1 cellular context compared by ENCODE assay signal in the genomic region with DNA sequence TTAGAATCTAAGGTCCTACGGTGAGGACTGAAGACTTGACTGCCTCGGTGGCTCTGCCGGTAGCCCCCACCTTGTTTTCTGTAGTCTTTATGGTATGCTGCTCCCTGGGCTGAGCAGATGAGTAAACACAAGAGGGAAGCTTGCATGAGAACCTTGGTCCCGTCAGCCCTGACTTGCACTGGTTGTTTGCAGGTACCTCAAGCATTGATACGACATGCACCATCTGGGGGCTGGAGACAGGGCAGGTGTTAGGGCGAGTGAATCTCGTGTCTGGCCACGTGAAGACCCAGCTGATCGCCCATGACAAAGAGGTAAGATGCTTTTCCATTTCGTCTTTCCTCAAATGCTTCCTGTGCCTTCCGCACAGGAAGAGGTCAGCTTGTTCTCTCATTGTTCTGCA.
TF ChIP-seq lines count a peak whose summit lies in the region.

No MANE protein-coding gene starts in this region.

TF ChIP-seq in HepG2, 621 proteins besides CTCF, POLR2A, EP300 and RAD21 (continued from another document and continues in another):
- peak; percentile 70; the same call in 1 of the 2 replicates for TF ChIP-seq ZBTB4 (CRISPR knock-in tag; IDR thresholded peaks at IDR 0.05; ENCODE audit: borderline replicate concordance)
- no peak for TF ChIP-seq ZNF841 (CRISPR knock-in tag; IDR thresholded peaks at IDR 0.05; ENCODE audit: borderline replicate concordance)
- TF ChIP-seq, protein P1, sequence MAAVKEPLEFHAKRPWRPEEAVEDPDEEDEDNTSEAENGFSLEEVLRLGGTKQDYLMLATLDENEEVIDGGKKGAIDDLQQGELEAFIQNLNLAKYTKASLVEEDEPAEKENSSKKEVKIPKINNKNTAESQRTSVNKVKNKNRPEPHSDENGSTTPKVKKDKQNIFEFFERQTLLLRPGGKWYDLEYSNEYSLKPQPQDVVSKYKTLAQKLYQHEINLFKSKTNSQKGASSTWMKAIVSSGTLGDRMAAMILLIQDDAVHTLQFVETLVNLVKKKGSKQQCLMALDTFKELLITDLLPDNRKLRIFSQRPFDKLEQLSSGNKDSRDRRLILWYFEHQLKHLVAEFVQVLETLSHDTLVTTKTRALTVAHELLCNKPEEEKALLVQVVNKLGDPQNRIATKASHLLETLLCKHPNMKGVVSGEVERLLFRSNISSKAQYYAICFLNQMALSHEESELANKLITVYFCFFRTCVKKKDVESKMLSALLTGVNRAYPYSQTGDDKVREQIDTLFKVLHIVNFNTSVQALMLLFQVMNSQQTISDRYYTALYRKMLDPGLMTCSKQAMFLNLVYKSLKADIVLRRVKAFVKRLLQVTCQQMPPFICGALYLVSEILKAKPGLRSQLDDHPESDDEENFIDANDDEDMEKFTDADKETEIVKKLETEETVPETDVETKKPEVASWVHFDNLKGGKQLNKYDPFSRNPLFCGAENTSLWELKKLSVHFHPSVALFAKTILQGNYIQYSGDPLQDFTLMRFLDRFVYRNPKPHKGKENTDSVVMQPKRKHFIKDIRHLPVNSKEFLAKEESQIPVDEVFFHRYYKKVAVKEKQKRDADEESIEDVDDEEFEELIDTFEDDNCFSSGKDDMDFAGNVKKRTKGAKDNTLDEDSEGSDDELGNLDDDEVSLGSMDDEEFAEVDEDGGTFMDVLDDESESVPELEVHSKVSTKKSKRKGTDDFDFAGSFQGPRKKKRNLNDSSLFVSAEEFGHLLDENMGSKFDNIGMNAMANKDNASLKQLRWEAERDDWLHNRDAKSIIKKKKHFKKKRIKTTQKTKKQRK (IDR thresholded peaks at IDR 0.05; ENCODE audit: low read length), result no peak
- no peak for TF ChIP-seq DNMT3B (CRISPR knock-in tag; conservative IDR thresholded peaks at IDR 0.05)
- no peak for TF ChIP-seq JUNB (CRISPR knock-in tag; IDR thresholded peaks at IDR 0.05; ENCODE audit: borderline replicate concordance)
- TF ChIP-seq SYNCRIP (IDR thresholded peaks at IDR 0.05; ENCODE audit: insufficient read depth, low read depth, low read length), result no peak
- TF ChIP-seq, protein P2, sequence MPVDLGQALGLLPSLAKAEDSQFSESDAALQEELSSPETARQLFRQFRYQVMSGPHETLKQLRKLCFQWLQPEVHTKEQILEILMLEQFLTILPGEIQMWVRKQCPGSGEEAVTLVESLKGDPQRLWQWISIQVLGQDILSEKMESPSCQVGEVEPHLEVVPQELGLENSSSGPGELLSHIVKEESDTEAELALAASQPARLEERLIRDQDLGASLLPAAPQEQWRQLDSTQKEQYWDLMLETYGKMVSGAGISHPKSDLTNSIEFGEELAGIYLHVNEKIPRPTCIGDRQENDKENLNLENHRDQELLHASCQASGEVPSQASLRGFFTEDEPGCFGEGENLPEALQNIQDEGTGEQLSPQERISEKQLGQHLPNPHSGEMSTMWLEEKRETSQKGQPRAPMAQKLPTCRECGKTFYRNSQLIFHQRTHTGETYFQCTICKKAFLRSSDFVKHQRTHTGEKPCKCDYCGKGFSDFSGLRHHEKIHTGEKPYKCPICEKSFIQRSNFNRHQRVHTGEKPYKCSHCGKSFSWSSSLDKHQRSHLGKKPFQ (CRISPR knock-in tag; IDR thresholded peaks at IDR 0.05; ENCODE audit: insufficient replicate concordance), result no peak
- TF ChIP-seq KAT8 (CRISPR knock-in tag; IDR thresholded peaks at IDR 0.05), result peak; percentile 29; the same call in 1 of the 2 replicates
- TF ChIP-seq HIVEP1 (CRISPR knock-in tag; IDR thresholded peaks at IDR 0.05), result no peak
- TF ChIP-seq ZNF598 (CRISPR knock-in tag; IDR thresholded peaks at IDR 0.05; ENCODE audit: borderline replicate concordance), result no peak; the same call in 1 of the 2 replicates
- no peak for TF ChIP-seq U2AF2 (IDR thresholded peaks at IDR 0.05; ENCODE audit: low read depth, low read length)
- TF ChIP-seq, protein P3, sequence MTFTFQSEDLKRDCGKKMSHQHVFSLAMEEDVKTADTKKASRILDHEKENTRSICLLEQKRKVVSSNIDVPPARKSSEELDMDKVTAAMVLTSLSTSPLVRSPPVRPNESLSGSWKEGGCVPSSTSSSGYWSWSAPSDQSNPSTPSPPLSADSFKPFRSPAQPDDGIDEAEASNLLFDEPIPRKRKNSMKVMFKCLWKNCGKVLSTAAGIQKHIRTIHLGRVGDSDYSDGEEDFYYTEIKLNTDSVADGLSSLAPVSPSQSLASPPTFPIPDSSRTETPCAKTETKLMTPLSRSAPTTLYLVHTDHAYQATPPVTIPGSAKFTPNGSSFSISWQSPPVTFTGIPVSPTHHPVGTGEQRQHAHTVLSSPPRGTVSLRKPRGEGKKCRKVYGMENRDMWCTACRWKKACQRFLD (CRISPR knock-in tag; IDR thresholded peaks at IDR 0.05; ENCODE audit: borderline replicate concordance), result no peak
- no peak for TF ChIP-seq SUZ12 (IDR thresholded peaks at IDR 0.05; ENCODE audit: low read depth, low read length)
- peak; percentile 57; the same call in 1 of the 2 replicates for TF ChIP-seq ZNF691 (CRISPR knock-in tag; IDR thresholded peaks at IDR 0.05; ENCODE audit: borderline replicate concordance, low read depth)
- TF ChIP-seq ZSCAN21 (CRISPR knock-in tag; IDR thresholded peaks at IDR 0.05; ENCODE audit: borderline replicate concordance), result peak; percentile 50; the same call in 1 of the 2 replicates
- TF ChIP-seq ZSCAN31 (CRISPR knock-in tag; IDR thresholded peaks at IDR 0.05; ENCODE audit: low read depth), result peak; percentile 41; the same call in 1 of the 2 replicates
- TF ChIP-seq IKZF4 (CRISPR knock-in tag; IDR thresholded peaks at IDR 0.05; ENCODE audit: borderline replicate concordance, low read depth, not compliant biosample characterization), result no peak
- TF ChIP-seq HMGA1 (CRISPR knock-in tag; conservative IDR thresholded peaks at IDR 0.05), result no peak
- TF ChIP-seq NPAS2 (CRISPR knock-in tag; IDR thresholded peaks at IDR 0.05; ENCODE audit: borderline replicate concordance), result no peak
- TF ChIP-seq MIER2 (CRISPR knock-in tag; IDR thresholded peaks at IDR 0.05), result peak; percentile 60; the same call in 1 of the 2 replicates
- TF ChIP-seq, protein P4, sequence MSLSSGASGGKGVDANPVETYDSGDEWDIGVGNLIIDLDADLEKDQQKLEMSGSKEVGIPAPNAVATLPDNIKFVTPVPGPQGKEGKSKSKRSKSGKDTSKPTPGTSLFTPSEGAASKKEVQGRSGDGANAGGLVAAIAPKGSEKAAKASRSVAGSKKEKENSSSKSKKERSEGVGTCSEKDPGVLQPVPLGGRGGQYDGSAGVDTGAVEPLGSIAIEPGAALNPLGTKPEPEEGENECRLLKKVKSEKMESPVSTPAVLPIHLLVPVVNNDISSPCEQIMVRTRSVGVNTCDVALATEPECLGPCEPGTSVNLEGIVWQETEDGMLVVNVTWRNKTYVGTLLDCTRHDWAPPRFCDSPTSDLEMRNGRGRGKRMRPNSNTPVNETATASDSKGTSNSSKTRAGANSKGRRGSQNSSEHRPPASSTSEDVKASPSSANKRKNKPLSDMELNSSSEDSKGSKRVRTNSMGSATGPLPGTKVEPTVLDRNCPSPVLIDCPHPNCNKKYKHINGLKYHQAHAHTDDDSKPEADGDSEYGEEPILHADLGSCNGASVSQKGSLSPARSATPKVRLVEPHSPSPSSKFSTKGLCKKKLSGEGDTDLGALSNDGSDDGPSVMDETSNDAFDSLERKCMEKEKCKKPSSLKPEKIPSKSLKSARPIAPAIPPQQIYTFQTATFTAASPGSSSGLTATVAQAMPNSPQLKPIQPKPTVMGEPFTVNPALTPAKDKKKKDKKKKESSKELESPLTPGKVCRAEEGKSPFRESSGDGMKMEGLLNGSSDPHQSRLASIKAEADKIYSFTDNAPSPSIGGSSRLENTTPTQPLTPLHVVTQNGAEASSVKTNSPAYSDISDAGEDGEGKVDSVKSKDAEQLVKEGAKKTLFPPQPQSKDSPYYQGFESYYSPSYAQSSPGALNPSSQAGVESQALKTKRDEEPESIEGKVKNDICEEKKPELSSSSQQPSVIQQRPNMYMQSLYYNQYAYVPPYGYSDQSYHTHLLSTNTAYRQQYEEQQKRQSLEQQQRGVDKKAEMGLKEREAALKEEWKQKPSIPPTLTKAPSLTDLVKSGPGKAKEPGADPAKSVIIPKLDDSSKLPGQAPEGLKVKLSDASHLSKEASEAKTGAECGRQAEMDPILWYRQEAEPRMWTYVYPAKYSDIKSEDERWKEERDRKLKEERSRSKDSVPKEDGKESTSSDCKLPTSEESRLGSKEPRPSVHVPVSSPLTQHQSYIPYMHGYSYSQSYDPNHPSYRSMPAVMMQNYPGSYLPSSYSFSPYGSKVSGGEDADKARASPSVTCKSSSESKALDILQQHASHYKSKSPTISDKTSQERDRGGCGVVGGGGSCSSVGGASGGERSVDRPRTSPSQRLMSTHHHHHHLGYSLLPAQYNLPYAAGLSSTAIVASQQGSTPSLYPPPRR (CRISPR knock-in tag; IDR thresholded peaks at IDR 0.05; ENCODE audit: borderline replicate concordance), result peak; percentile 61; the same call in 1 of the 2 replicates
- TF ChIP-seq EZH2 (conservative IDR thresholded peaks at IDR 0.05; ENCODE audit: low read depth, low read length), result no peak
- no peak for TF ChIP-seq ONECUT2 (CRISPR knock-in tag; IDR thresholded peaks at IDR 0.05)
- no peak for TF ChIP-seq SAFB2 (CRISPR knock-in tag; IDR thresholded peaks at IDR 0.05; ENCODE audit: borderline replicate concordance, low read depth)
- no peak for TF ChIP-seq CAMTA2 (CRISPR knock-in tag; IDR thresholded peaks at IDR 0.05; ENCODE audit: borderline replicate concordance)
- no peak for TF ChIP-seq MEF2D (CRISPR knock-in tag; IDR thresholded peaks at IDR 0.05)
- TF ChIP-seq, protein P5, sequence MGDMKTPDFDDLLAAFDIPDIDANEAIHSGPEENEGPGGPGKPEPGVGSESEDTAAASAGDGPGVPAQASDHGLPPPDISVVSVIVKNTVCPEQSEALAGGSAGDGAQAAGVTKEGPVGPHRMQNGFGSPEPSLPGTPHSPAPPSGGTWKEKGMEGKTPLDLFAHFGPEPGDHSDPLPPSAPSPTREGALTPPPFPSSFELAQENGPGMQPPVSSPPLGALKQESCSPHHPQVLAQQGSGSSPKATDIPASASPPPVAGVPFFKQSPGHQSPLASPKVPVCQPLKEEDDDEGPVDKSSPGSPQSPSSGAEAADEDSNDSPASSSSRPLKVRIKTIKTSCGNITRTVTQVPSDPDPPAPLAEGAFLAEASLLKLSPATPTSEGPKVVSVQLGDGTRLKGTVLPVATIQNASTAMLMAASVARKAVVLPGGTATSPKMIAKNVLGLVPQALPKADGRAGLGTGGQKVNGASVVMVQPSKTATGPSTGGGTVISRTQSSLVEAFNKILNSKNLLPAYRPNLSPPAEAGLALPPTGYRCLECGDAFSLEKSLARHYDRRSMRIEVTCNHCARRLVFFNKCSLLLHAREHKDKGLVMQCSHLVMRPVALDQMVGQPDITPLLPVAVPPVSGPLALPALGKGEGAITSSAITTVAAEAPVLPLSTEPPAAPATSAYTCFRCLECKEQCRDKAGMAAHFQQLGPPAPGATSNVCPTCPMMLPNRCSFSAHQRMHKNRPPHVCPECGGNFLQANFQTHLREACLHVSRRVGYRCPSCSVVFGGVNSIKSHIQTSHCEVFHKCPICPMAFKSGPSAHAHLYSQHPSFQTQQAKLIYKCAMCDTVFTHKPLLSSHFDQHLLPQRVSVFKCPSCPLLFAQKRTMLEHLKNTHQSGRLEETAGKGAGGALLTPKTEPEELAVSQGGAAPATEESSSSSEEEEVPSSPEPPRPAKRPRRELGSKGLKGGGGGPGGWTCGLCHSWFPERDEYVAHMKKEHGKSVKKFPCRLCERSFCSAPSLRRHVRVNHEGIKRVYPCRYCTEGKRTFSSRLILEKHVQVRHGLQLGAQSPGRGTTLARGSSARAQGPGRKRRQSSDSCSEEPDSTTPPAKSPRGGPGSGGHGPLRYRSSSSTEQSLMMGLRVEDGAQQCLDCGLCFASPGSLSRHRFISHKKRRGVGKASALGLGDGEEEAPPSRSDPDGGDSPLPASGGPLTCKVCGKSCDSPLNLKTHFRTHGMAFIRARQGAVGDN (CRISPR knock-in tag; IDR thresholded peaks at IDR 0.05), result peak; percentile 67
- TF ChIP-seq PAX8 (CRISPR knock-in tag; IDR thresholded peaks at IDR 0.05; ENCODE audit: borderline replicate concordance), result no peak
- no peak for TF ChIP-seq ZNF10 (CRISPR knock-in tag; IDR thresholded peaks at IDR 0.05; ENCODE audit: borderline replicate concordance, low read depth)
- no peak for TF ChIP-seq BRF2 (CRISPR knock-in tag; IDR thresholded peaks at IDR 0.05)
- TF ChIP-seq ZNF576 (CRISPR knock-in tag; IDR thresholded peaks at IDR 0.05), result no peak
- TF ChIP-seq GFI1 (CRISPR knock-in tag; IDR thresholded peaks at IDR 0.05; ENCODE audit: borderline replicate concordance), result no peak
- TF ChIP-seq RFXANK (CRISPR knock-in tag; IDR thresholded peaks at IDR 0.05), result no peak
- TF ChIP-seq ZNF674 (CRISPR knock-in tag; IDR thresholded peaks at IDR 0.05; ENCODE audit: low read depth), result no peak
- TF ChIP-seq ZNF496 (CRISPR knock-in tag; IDR thresholded peaks at IDR 0.05; ENCODE audit: insufficient replicate concordance), result no peak
- no peak for TF ChIP-seq ZFP62 (CRISPR knock-in tag; IDR thresholded peaks at IDR 0.05)
